ENCODE assay signal across 14 cellular contexts in genomic region chr2:230861564-230862255, GRCh38. TPM values are rescaled to one million over a fixed set of nuclear protein-coding genes. Genes with fewer than 3 reads are reported as not detected.
DNase-seq lines count a peak whose midpoint lies in the region; ATAC-seq, FAIRE-seq and TF ChIP-seq lines count a peak whose summit lies in the region.
"Had no signal": no experiment of that assay in that cellular context is flagged by ENCODE, and none has a peak within 500 bp of the region (broad histone marks: within the 10 kb centered on the region; RNA-seq: fewer than 3 reads in every experiment).

No MANE protein-coding gene starts in this region.

- peak overlapping the region; percentile 62; the same call in 1 of the 2 replicates for H2BK20ac ChIP-seq in H1 (ENCODE audit: low read length)

- no peaks in the 10 kb centered on the region for H3K9me3 Mint-ChIP-seq in stimulated activated naive CD8-positive, alpha-beta T cell treated with anti-CD3 and anti-CD28 coated beads, Interleukin-15, amount 100 ng/mL, for 72 hours

- no peak overlapping the region for H3K4me3 ChIP-seq in cardiac muscle cell
- H3K4me3 ChIP-seq in heart right ventricle, result no peak overlapping the region
- H3K4me3 ChIP-seq in H1 (ENCODE audit: extremely low read depth in 1 of 4, insufficient read depth in 2 of 4, low read depth in 3 of 4, low read length in 4 of 4), result no peak overlapping the region
- H3K4me3 ChIP-seq in tibial nerve, result no peak overlapping the region
- H3K4me3 ChIP-seq: GM23248, upper lobe of left lung had no signal

- H3K4me3 Mint-ChIP-seq in stimulated activated naive CD8-positive, alpha-beta T cell treated with anti-CD3 and anti-CD28 coated beads, Interleukin-15, amount 100 ng/mL, for 72 hours, result peak overlapping the region; percentile 2 to 54

- no peaks in the 10 kb centered on the region for H3K9me3 ChIP-seq in cardiac muscle cell (ENCODE audit: low read depth)
- peaks cover 0 to 15% (median 0%) of the 10 kb centered on the region in 11 donors for H3K9me3 ChIP-seq in heart right ventricle
- no peaks in the 10 kb centered on the region for H3K9me3 ChIP-seq in H1 (ENCODE audit: insufficient read depth in 2 of 2, low read depth in 1 of 2, low read length in 1 of 2)
- peaks cover 0 to 15% (median 0%) of the 10 kb centered on the region in 4 donors for H3K9me3 ChIP-seq in tibial nerve
- H3K9me3 ChIP-seq: upper lobe of left lung had no signal

- peaks cover 22% of the 10 kb centered on the region for H3K4me1 ChIP-seq in cardiac muscle cell (ENCODE audit: low read depth)
- H3K4me1 ChIP-seq in heart right ventricle, result peaks cover 0 to 25% (median 14%) of the 10 kb centered on the region in 9 donors
- peaks cover 5 to 29% (median 18%) of the 10 kb centered on the region in 4 experiments for H3K4me1 ChIP-seq in H1 (replicated peaks in 1 of 4; ENCODE audit: control insufficient read depth in 3 of 4, insufficient read depth in 4 of 4, low read length in 3 of 4)
- H3K4me1 ChIP-seq in tibial nerve, result peaks cover 0 to 24% (median 14%) of the 10 kb centered on the region in 4 donors

- TF ChIP-seq POLR2A in H1 (IDR thresholded peaks at IDR 0.05; ENCODE audit: control extremely low read depth in 1 of 2, low read depth in 2 of 2, low read length in 2 of 2), result 0 out of 3 replicates have a peak, but pooled peaks of 1 of the 2 experiments have one; percentile 24
- no peak for TF ChIP-seq POLR2A in tibial nerve (IDR thresholded peaks at IDR 0.05)

- peak overlapping the region; percentile 63 for H3K18ac ChIP-seq in H1 (ENCODE audit: extremely low read depth, low read length)

- intact Hi-C loops in heart right ventricle (cut with DNase I), result no loop called here

- peak overlapping the region; percentile 38 for H3K27ac ChIP-seq in cardiac muscle cell
- H3K27ac ChIP-seq in heart right ventricle, result no peak overlapping the region
- no peak overlapping the region for H3K27ac ChIP-seq in H1 (ENCODE audit: low read depth, low read length)
- H3K27ac ChIP-seq in tibial nerve, result no peak overlapping the region
- H3K27ac ChIP-seq: GM23248, upper lobe of left lung had no signal

- TF ChIP-seq RAD21 in H1 (IDR thresholded peaks at IDR 0.05 in 1 of 2, conservative IDR thresholded peaks at IDR 0.05 in 1 of 2; ENCODE audit: low read depth in 2 of 2, low read length in 2 of 2), result no peak

- peak overlapping the region; percentile 94 for H2AFZ ChIP-seq in H1 (ENCODE audit: low read length)
- H2AFZ ChIP-seq: GM23248 had no signal

- CTCF ChIA-PET in H1 (lab: Charles Lee; ENCODE audit: partially characterized antibody), result interaction anchor here (0.6 to 3.3 kb wide), 16 partner anchors 9 to 191 kb away, joined by 3 to 18 read pairs (median 4); no protein-coding TSS in a partner anchor

- peak overlapping the region; percentile 90 for H4K91ac ChIP-seq in H1 (replicated peaks; ENCODE audit: insufficient read length, low read length)

- H3K36me3 ChIP-seq in cardiac muscle cell (no peaks in the 10 kb centered on the region), heart right ventricle (no peaks in the 10 kb centered on the region), H1 (ENCODE audit: control insufficient read depth in 2 of 4, insufficient read depth in 4 of 4, low read length in 3 of 4) (no peaks in the 10 kb centered on the region), tibial nerve (no peaks in the 10 kb centered on the region)
- H3K36me3 ChIP-seq: upper lobe of left lung had no signal

- no peak for TF ChIP-seq EP300 in H1 (IDR thresholded peaks at IDR 0.05; ENCODE audit: borderline replicate concordance in 1 of 2, low read depth in 2 of 2, low read length in 2 of 2)
- no peak for TF ChIP-seq EP300 in tibial nerve (IDR thresholded peaks at IDR 0.05)

- no peak overlapping the region for H3K9ac ChIP-seq in H1 (replicated peaks in 1 of 4; ENCODE audit: extremely low read depth in 1 of 4, low read depth in 3 of 4, low read length in 3 of 4)
- H3K9ac ChIP-seq: GM23248 had no signal

- H2BK120ac ChIP-seq in H1 (replicated peaks; ENCODE audit: low read depth, low read length), result no peak overlapping the region

- H3K79me1 ChIP-seq in H1 (ENCODE audit: low read depth, low read length), result peaks cover under 1% of the 10 kb centered on the region; the same call in 1 of the 2 replicates

- H3K23me2 ChIP-seq in H1 (ENCODE audit: low read depth, low read length), result peaks cover 14% of the 10 kb centered on the region

- POLR2A ChIA-PET in H1 (lab: Charles Lee; ENCODE audit: partially characterized antibody), result interaction anchor here (0.7 to 2.8 kb wide), 6 partner anchors 9 to 41 kb away, joined by 3 to 17 read pairs (median 4); no protein-coding TSS in a partner anchor

- FAIRE-seq in H1 (lab: Jason Lieb, UNC), result peak; percentile 87

- H3K27me3 Mint-ChIP-seq in stimulated activated naive CD8-positive, alpha-beta T cell treated with anti-CD3 and anti-CD28 coated beads, Interleukin-15, amount 100 ng/mL, for 72 hours, result peaks cover 21% of the 10 kb centered on the region

- H3K4me1 Mint-ChIP-seq in stimulated activated naive CD8-positive, alpha-beta T cell treated with anti-CD3 and anti-CD28 coated beads, Interleukin-15, amount 100 ng/mL, for 72 hours, result peaks cover 50% of the 10 kb centered on the region

- H2BK15ac ChIP-seq in H1 (ENCODE audit: low read length), result peak overlapping the region; percentile 66

- no peak overlapping the region for H3K23ac ChIP-seq in H1 (ENCODE audit: insufficient read length)

- peak overlapping the region; percentile 10 to 54; a peak in 2 of 4 replicates for H3K4me2 ChIP-seq in H1 (ENCODE audit: insufficient read depth in 1 of 2, low read depth in 2 of 2, low read length in 2 of 2)

- H3K27me3 ChIP-seq in cardiac muscle cell (no peaks in the 10 kb centered on the region), heart right ventricle (peaks cover 6 to 83% (median 57%) of the 10 kb centered on the region in 7 donors), H1 (replicated peaks in 1 of 4; ENCODE audit: control insufficient read depth in 3 of 4, extremely low read depth in 1 of 4, insufficient read depth in 3 of 4, low read length in 3 of 4) (no peaks in the 10 kb centered on the region; a peak in 1 of 7 replicates), tibial nerve (peaks cover 0 to 34% of the 10 kb centered on the region in 2 donors)

- no peak overlapping the region for H4K5ac ChIP-seq in H1 (ENCODE audit: insufficient read length, low read depth, low read length)

- no peak overlapping the region for H3K56ac ChIP-seq in H1 (replicated peaks; ENCODE audit: insufficient read length, low read depth, low read length)

- H3K79me2 ChIP-seq in H1 (ENCODE audit: control insufficient read depth in 1 of 2, insufficient read depth in 2 of 2, low read length in 2 of 2), result peaks cover 0 to 20% of the 10 kb centered on the region in 2 experiments; a peak in 3 of 4 replicates

- no peak overlapping the region; the same call in 1 of the 2 replicates for H2AK5ac ChIP-seq in H1 (ENCODE audit: low read depth, low read length)

- no peak overlapping the region for H3K14ac ChIP-seq in H1 (ENCODE audit: insufficient read length)

- no peaks in the 10 kb centered on the region for H4K20me1 ChIP-seq in H1 (replicated peaks in 1 of 2; ENCODE audit: control insufficient read depth in 1 of 2, insufficient read depth in 2 of 2, low read length in 2 of 2)

- no peak overlapping the region; the same call in 1 of the 2 replicates for H4K8ac ChIP-seq in H1 (ENCODE audit: extremely low read depth, insufficient read depth, low read length)

- H3K4ac ChIP-seq in H1 (replicated peaks; ENCODE audit: insufficient read length, low read depth, low read length), result no peak overlapping the region

- 23 to 38% methylated on average over 13 of the region's 13 CpGs for WGBS in heart right ventricle, 2 donors
- WGBS in H1 (ENCODE audit: extremely low coverage in 1 of 2, insufficient coverage in 1 of 2, insufficient read length in 1 of 2, insufficient replicate concordance in 2 of 2, low coverage in 1 of 2, low lambda C conversion rate in 2 of 2, missing lambda C conversion rate in 1 of 2), 2 experiments, result 43% methylated on average over 13 of the region's 13 CpGs; no CpG with 5 or more reads in 1 of the 2 experiments
- 39 to 43% methylated on average over 13 of the region's 13 CpGs for WGBS in tibial nerve, 2 donors

- H2BK12ac ChIP-seq in H1 (ENCODE audit: low read depth, low read length), result no peak overlapping the region

- DNase-seq in cardiac muscle cell (ENCODE audit: low read depth in 1 of 2, low spot score in 1 of 2) (peak in 1 of 2 donors; percentile 67), heart right ventricle (no peak), NCI-H2227 treated with DMSO at 0.1 percent for 48 hours (lab: John Stamatoyannopoulos, UW) (peak; percentile 84), H1 (ENCODE audit: low read depth in 1 of 2, low spot score in 2 of 2) (no peak), RKO (ENCODE audit: low spot score) (no peak), tibial nerve (ENCODE audit: low spot score in 2 of 2) (no peak)
- DNase-seq in stimulated activated naive CD8-positive, alpha-beta T cell treated with anti-CD3 and anti-CD28 coated beads, Interleukin-15, amount 100 ng/mL, for 72 hours, result no peak
- DNase-seq in activated effector memory CD4-positive, alpha-beta T cell treated with anti-CD3 and anti-CD28 coated beads, Interleukin-2, amount 50 U/mL, for 16 hours, result no peak
- DNase-seq: AML-193; effector memory CD4-positive, alpha-beta T cell; GM23248; NCI-H226; retina; upper lobe of left lung had no signal

- TF ChIP-seq CTCF in cardiac muscle cell (IDR thresholded peaks at IDR 0.05; ENCODE audit: low read depth, low read length) (no peak), heart right ventricle (IDR thresholded peaks at IDR 0.05) (no peak), H1 (IDR thresholded peaks at IDR 0.05; ENCODE audit: control extremely low read depth in 1 of 3, insufficient read depth in 1 of 3, low read depth in 1 of 3, low read length in 3 of 3) (no peak), tibial nerve (IDR thresholded peaks at IDR 0.05) (no peak)

- peak overlapping the region; percentile 1 to 5 for H3K27ac Mint-ChIP-seq in stimulated activated naive CD8-positive, alpha-beta T cell treated with anti-CD3 and anti-CD28 coated beads, Interleukin-15, amount 100 ng/mL, for 72 hours

- peak overlapping the region; percentile 26; the same call in 1 of the 2 replicates for H2BK5ac ChIP-seq in H1 (ENCODE audit: low read depth, low read length)

- ATAC-seq in heart right ventricle, result no peak
- ATAC-seq in stimulated activated naive CD8-positive, alpha-beta T cell treated with anti-CD3 and anti-CD28 coated beads, Interleukin-15, amount 100 ng/mL, for 72 hours, result peak; percentile 28

RNA-seq across cellular contexts. Expression of gene ITM2C, which starts 3.0 kb away (rescaled TPM):
- 389 and 411 TPM in 2 replicates for total RNA-seq in cardiac muscle cell
- polyA plus RNA-seq in cardiac muscle cell, result 484 and 536 TPM in 2 replicates
- total RNA-seq in heart right ventricle, result 10 to 100 TPM; 14.3 to 32.7 (median 23.8) TPM
- 10 to 100 TPM; 12.1 to 20.4 TPM for polyA plus RNA-seq in heart right ventricle
- 362 and 367 TPM in 2 replicates for total RNA-seq in H1 (2021; fragmentation: NEBNext Ultra II Directional; extraction: Animal tissue kit (Norgen Biotek cat#: 25700))
- 742 and 889 TPM in 2 replicates for polyA plus RNA-seq in H1 (2011; rRNA removed)
- polyA plus RNA-seq in H1 (2011; cell fraction: cytosol; rRNA removed), result 714 TPM
- polyA plus RNA-seq in H1 (2011; cell fraction: nucleus; rRNA removed), result 967 TPM
- polyA plus RNA-seq in H1 (2012, experiment 1 of 2), result 466 to 565 TPM (median 504 TPM) in 4 replicates
- polyA plus RNA-seq in H1 (2012, experiment 2 of 2), result 396 TPM
- polyA plus RNA-seq in H1 (2013, experiment 1 of 2), result 442 TPM
- 531 TPM for polyA plus RNA-seq in H1 (2013, experiment 2 of 2)
- 807 and 840 TPM in 2 replicates for polyA minus RNA-seq in H1 (2011; rRNA and poly(A)+ RNA removed)
- polyA minus RNA-seq in H1 (2011; cell fraction: cytosol; rRNA and poly(A)+ RNA removed), result 239 TPM
- 131 TPM for polyA minus RNA-seq in H1 (2011; cell fraction: nucleus; rRNA and poly(A)+ RNA removed)
- 100 to 1,000 TPM in 3 of 4 donors, 10 to 100 TPM in 1; 80.1 to 146 (median 128) TPM for total RNA-seq in tibial nerve
